ENCODE assay signal across 11 cellular contexts in genomic region chr1:92480813-92481597, GRCh38. TPM values are rescaled to one million over a fixed set of nuclear protein-coding genes. Genes with fewer than 3 reads are reported as not detected.
DNase-seq lines count a peak whose midpoint lies in the region; ATAC-seq and TF ChIP-seq lines count a peak whose summit lies in the region.
"Had no signal": no experiment of that assay in that cellular context is flagged by ENCODE, and none has a peak within 500 bp of the region (broad histone marks: within the 10 kb centered on the region; RNA-seq: fewer than 3 reads in every experiment).

No MANE protein-coding gene starts in this region.

- no peak for ATAC-seq in DND-41 (ENCODE audit: insufficient read depth, low read depth)
- peak; percentile 2 for ATAC-seq in foreskin keratinocyte

- H3K36me3 ChIP-seq in DND-41 (ENCODE audit: insufficient read depth, low read length) = peaks cover 79% of the 10 kb centered on the region
- peaks cover 3% of the 10 kb centered on the region; the same call in 1 of the 2 replicates for H3K36me3 ChIP-seq in Loucy (ENCODE audit: insufficient read depth, low read length)
- no peaks in the 10 kb centered on the region for H3K36me3 ChIP-seq in osteoblast (ENCODE audit: insufficient read depth, low read length)

- H3K9ac ChIP-seq in DND-41 (ENCODE audit: low read depth, low read length) = peak overlapping the region; percentile 98
- H3K9ac ChIP-seq in Loucy (ENCODE audit: low read depth, low read length, poor library complexity, severe bottlenecking) = no peak overlapping the region

- 0 out of 2 replicates have a peak, but pooled peaks cover 1% of the 10 kb centered on the region for H3F3A ChIP-seq in Loucy (ENCODE audit: low read depth)

- H3K4me1 ChIP-seq in DND-41 (ENCODE audit: insufficient read depth, low read length) (peaks cover 72% of the 10 kb centered on the region), Loucy (ENCODE audit: insufficient read depth, low read length, poor library complexity, severe bottlenecking) (peaks cover 45% of the 10 kb centered on the region), foreskin keratinocyte (peaks cover 2% of the 10 kb centered on the region), osteoblast (ENCODE audit: insufficient read depth, low read length) (peaks cover 18% of the 10 kb centered on the region)

- H2AFZ ChIP-seq in DND-41 (ENCODE audit: low read depth, low read length) (no peak overlapping the region), Loucy (ENCODE audit: low read length) (no peak overlapping the region), osteoblast (ENCODE audit: low read length) (no peak overlapping the region)

- TF ChIP-seq CTCF in DND-41 (IDR thresholded peaks at IDR 0.05; ENCODE audit: borderline replicate concordance, extremely low read depth, low read length, poor library complexity, severe bottlenecking) (no peak), Loucy (conservative IDR thresholded peaks at IDR 0.05; ENCODE audit: low read length) (no peak), foreskin keratinocyte (conservative IDR thresholded peaks at IDR 0.05) (no peak), osteoblast (IDR thresholded peaks at IDR 0.05; ENCODE audit: extremely low read depth, low read depth, low read length) (no peak)

- DNase-seq in DND-41 (no peak), foreskin keratinocyte (peak in 1 of 2 donors; percentile 17), osteoblast (ENCODE audit: insufficient read length, low spot score, missing footprints) (peak; percentile 78), mesenteric fat pad (ENCODE audit: low spot score) (no peak), C1 segment of cervical spinal cord (lab: John Stamatoyannopoulos, UW) (no peak), NCI-H524 (lab: John Stamatoyannopoulos, UW) (no peak), cortex of kidney (lab: John Stamatoyannopoulos, UW) (no peak)
- DNase-seq: activated gamma-delta T cell, GF-D8, NCI-H510A treated with DMSO at 0.1 percent for 48 hours had no signal

- H4K20me1 ChIP-seq in DND-41 (ENCODE audit: insufficient read depth, low read length) (peaks cover 20% of the 10 kb centered on the region), Loucy (ENCODE audit: insufficient read depth, low read length, poor library complexity, severe bottlenecking) (no peaks in the 10 kb centered on the region), osteoblast (ENCODE audit: insufficient read depth, low read length) (peaks cover 13% of the 10 kb centered on the region)

- no peaks in the 10 kb centered on the region for H3K9me2 ChIP-seq in Loucy (replicated peaks; ENCODE audit: low read depth, low read length)

- H3K79me2 ChIP-seq in DND-41 (ENCODE audit: insufficient read depth, low read length) = peaks cover 76% of the 10 kb centered on the region
- H3K79me2 ChIP-seq in Loucy (ENCODE audit: insufficient read depth, low read length) = peaks cover 36% of the 10 kb centered on the region
- no peaks in the 10 kb centered on the region for H3K79me2 ChIP-seq in osteoblast (ENCODE audit: insufficient read depth, low read length)

- peak overlapping the region; percentile 98 for H3K27ac ChIP-seq in DND-41 (ENCODE audit: low read length)
- H3K27ac ChIP-seq in foreskin keratinocyte = no peak overlapping the region
- H3K27ac ChIP-seq in osteoblast (ENCODE audit: low read depth, low read length) = no peak overlapping the region

- H3K9me3 ChIP-seq in DND-41 (ENCODE audit: insufficient read depth, low read length, severe bottlenecking) (no peaks in the 10 kb centered on the region), Loucy (ENCODE audit: insufficient read depth, low read depth, low read length) (no peaks in the 10 kb centered on the region), osteoblast (ENCODE audit: low read depth, low read length) (no peaks in the 10 kb centered on the region)

- H3K4me3 ChIP-seq in DND-41 (ENCODE audit: low read depth in 1 of 2, low read length in 2 of 2) = peak overlapping the region in 1 of 2 experiments; percentile 71; a peak in 3 of 4 replicates
- no peak overlapping the region for H3K4me3 ChIP-seq in Loucy (ENCODE audit: low read length, poor library complexity, severe bottlenecking)
- no peak overlapping the region for H3K4me3 ChIP-seq in osteoblast (ENCODE audit: insufficient read depth, low read length)

- H3K27me3 ChIP-seq in DND-41 (ENCODE audit: insufficient read depth, low read length, poor library complexity) (no peaks in the 10 kb centered on the region), Loucy (ENCODE audit: insufficient read depth, low read length, poor library complexity, severe bottlenecking) (no peaks in the 10 kb centered on the region), foreskin keratinocyte (peaks cover 100% of the 10 kb centered on the region), osteoblast (ENCODE audit: insufficient read depth, low read length) (peaks cover 97% of the 10 kb centered on the region)

- peak overlapping the region; percentile 68 for H3K4me2 ChIP-seq in DND-41 (ENCODE audit: insufficient read depth, low read length)
- H3K4me2 ChIP-seq in Loucy (ENCODE audit: low read depth, low read length, poor library complexity, severe bottlenecking) = peak overlapping the region; percentile 95
- no peak overlapping the region for H3K4me2 ChIP-seq in osteoblast (ENCODE audit: insufficient read depth, low read length)

RNA-seq across cellular contexts. Expression of gene GFI1, which starts 5.7 kb away (rescaled TPM):
- 0.07 and 0.10 TPM in 2 replicates for total RNA-seq in foreskin keratinocyte
- polyA plus RNA-seq in foreskin keratinocyte = 0.07 TPM in 2 replicates
- total RNA-seq in osteoblast = under 0.01 TPM in 1 of 2 replicates, not detected in the other
- 0.51 TPM for total RNA-seq in mesenteric fat pad
